In genomic region chr1:108646661-108647269, GRCh38 we compare ENCODE assay signal across 8 cellular contexts. TPM values are rescaled to one million over a fixed set of nuclear protein-coding genes. Genes with fewer than 3 reads are reported as not detected.
DNase-seq lines count a peak whose midpoint lies in the region; ATAC-seq and TF ChIP-seq lines count a peak whose summit lies in the region.

No MANE protein-coding gene starts in this region.

- intact Hi-C loops in ascending aorta (cut with DNase I): no loop called here

- H3K4me3 ChIP-seq in BLaER1: no peak overlapping the region
- no peak overlapping the region for H3K4me3 ChIP-seq in ascending aorta
- H3K4me3 ChIP-seq in kidney epithelial cell (ENCODE audit: low read depth, low read length): no peak overlapping the region

- H3K36me3 ChIP-seq in BLaER1 (peaks cover 12% of the 10 kb centered on the region), ascending aorta (peaks cover 0 to 3% of the 10 kb centered on the region in 2 donors), kidney epithelial cell (ENCODE audit: control insufficient read depth, insufficient read depth, low read length) (no peaks in the 10 kb centered on the region)

- H3K4me1 ChIP-seq in BLaER1: peaks cover 24% of the 10 kb centered on the region
- peaks cover 0 to 6% of the 10 kb centered on the region in 2 donors for H3K4me1 ChIP-seq in ascending aorta

- TF ChIP-seq CTCF in ascending aorta (IDR thresholded peaks at IDR 0.05) (no peak), kidney epithelial cell (IDR thresholded peaks at IDR 0.05; ENCODE audit: insufficient read depth, low read length, poor library complexity, severe bottlenecking) (no peak)

- H4K20me1 ChIP-seq in BLaER1: no peaks in the 10 kb centered on the region

- DNase-seq in T-helper 2 cell (peak; percentile 24 to 98 (median 45)), ascending aorta (ENCODE audit: low spot score in 2 of 2) (peak; percentile 67 to 87), kidney epithelial cell (ENCODE audit: low read depth) (peak; percentile 31), NCI-H748 (lab: John Stamatoyannopoulos, UW; ENCODE audit: unreplicated experiment) (no peak)
- peak; percentile 42 for DNase-seq in stimulated activated CD4-positive, alpha-beta T cell treated with anti-CD3 and anti-CD28 coated beads, Interleukin-2, amount 100 ng/mL, for 4 hours (ENCODE audit: low read depth)

- ATAC-seq in HG03108 (IDR thresholded peaks at IDR 0.05; ENCODE audit: unreplicated experiment) (peak; percentile 74), HG02798 (IDR thresholded peaks at IDR 0.05; ENCODE audit: poor library complexity, unreplicated experiment) (no peak)

- H3K27me3 ChIP-seq in BLaER1 (no peaks in the 10 kb centered on the region), ascending aorta (no peaks in the 10 kb centered on the region), kidney epithelial cell (ENCODE audit: control insufficient read depth, insufficient read depth, low read length) (no peaks in the 10 kb centered on the region)

- H3K27ac ChIP-seq in BLaER1 (peak overlapping the region; percentile 66), ascending aorta (peak overlapping the region; percentile 52 to 70)

- H3K9me3 ChIP-seq in BLaER1 (peaks cover 20% of the 10 kb centered on the region), ascending aorta (no peaks in the 10 kb centered on the region)

- H3K4me2 ChIP-seq in BLaER1: peak overlapping the region; percentile 39

- peak overlapping the region; percentile 32; the same call in 1 of the 2 replicates for H3K9ac ChIP-seq in BLaER1

RNA-seq across cellular contexts. Expression of gene HENMT1, which starts 14.1 kb away (rescaled TPM):
- total RNA-seq in ascending aorta (not detected), kidney epithelial cell (5.1 and 6.6 TPM in 2 replicates)

RNA-seq across cellular contexts. Expression of gene PRPF38B, which starts 45.3 kb away (rescaled TPM):
- total RNA-seq in ascending aorta (9.0 TPM), kidney epithelial cell (20.3 and 21.1 TPM in 2 replicates)
